23 cellular contexts compared by ENCODE assay signal in the genomic region with DNA sequence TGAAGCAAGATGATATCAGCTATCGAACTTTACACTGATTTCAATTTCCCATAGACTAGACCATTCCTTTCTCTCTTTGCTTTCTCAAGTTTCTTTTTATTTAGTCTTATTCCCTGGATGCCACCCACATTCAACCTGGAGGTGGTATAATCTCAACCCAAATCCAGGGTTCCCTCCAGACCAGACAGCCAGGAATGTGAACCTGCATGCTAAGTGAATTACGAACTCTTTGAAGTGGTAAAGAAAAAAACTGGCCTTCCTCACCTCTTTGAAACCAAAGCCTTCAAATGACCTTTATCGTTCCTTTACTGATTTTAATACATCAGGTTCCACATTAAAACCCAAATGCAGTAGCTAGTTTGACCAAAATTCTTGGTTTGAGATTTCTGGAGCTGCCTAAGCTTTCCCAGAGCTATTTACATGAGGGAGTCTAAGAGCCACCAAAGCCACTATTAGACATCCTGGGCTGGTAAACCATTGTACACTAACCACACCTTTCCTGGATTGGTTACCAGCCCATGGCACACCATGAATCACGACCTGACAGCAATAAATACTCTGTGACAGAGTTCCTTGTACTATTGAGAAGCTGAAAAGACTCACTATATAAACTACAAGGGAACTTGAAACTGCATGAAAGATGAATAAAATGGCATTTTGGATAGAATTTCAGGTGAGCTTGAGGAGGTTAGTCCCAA.
DNase-seq lines count a peak whose midpoint lies in the region; ATAC-seq and TF ChIP-seq lines count a peak whose summit lies in the region.
"Had no signal": no experiment of that assay in that cellular context is flagged by ENCODE, and none has a peak within 500 bp of the region (broad histone marks: within the 10 kb centered on the region; RNA-seq: fewer than 3 reads in every experiment).

No MANE protein-coding gene starts in this region.

- 66% methylated on average over 4 of the region's 4 CpGs for WGBS in hepatocyte (ENCODE audit: low lambda C conversion rate, missing lambda C conversion rate)

- H3K9me2 ChIP-seq in hepatocyte (replicated peaks; ENCODE audit: insufficient read depth), result no peaks in the 10 kb centered on the region

- DNase-seq in activated naive CD4-positive, alpha-beta T cell treated with anti-CD3 and anti-CD28 coated beads, Interleukin-2, amount 50 U/mL, for 72 hours (ENCODE audit: low spot score in 2 of 2), result no peak
- DNase-seq in activated naive CD4-positive, alpha-beta T cell treated with anti-CD3 and anti-CD28 coated beads for 36 hours, result no peak
- DNase-seq in RWPE2 (ENCODE audit: low spot score), result no peak
- no peak for DNase-seq in hepatocyte (ENCODE audit: low spot score)
- DNase-seq in stimulated activated naive CD8-positive, alpha-beta T cell treated with anti-CD3 and anti-CD28 coated beads, Interleukin-15, Interleukin-2, amounts not matched to agents 100 U/mL and 50 U/mL, for 24 hours, result no peak
- DNase-seq: activated CD8-positive, alpha-beta memory T cell treated with anti-CD3 and anti-CD28 coated beads, Interleukin-2, amount 10 ng/mL, durations not matched to agents 7 days and 5 days; activated gamma-delta T cell treated with Interleukin-2 at 50 U/mL for 16 hours; glutamatergic neuron; H9; mesenchymal stem cell; MM.1S; NCI-H187; retina; uterus had no signal

- no peaks in the 10 kb centered on the region for H4K20me1 ChIP-seq in hepatocyte (ENCODE audit: insufficient read depth, poor library complexity, severe bottlenecking)

- H3K79me2 ChIP-seq in hepatocyte, result no peaks in the 10 kb centered on the region

- H3K9me3 ChIP-seq in RWPE2 (ENCODE audit: severe bottlenecking), result no peaks in the 10 kb centered on the region
- H3K9me3 ChIP-seq in hepatocyte (ENCODE audit: low read depth), result no peaks in the 10 kb centered on the region
- H3K9me3 ChIP-seq: ascending aorta, SJSA1, uterus had no signal

- peak; percentile 61 to 89 for ATAC-seq in activated naive CD4-positive, alpha-beta T cell treated with anti-CD3 and anti-CD28 coated beads, Interleukin-2, amount 50 U/mL, for 72 hours
- ATAC-seq in RWPE2 (ENCODE audit: low read depth) (peak; percentile 55), GM18868 (IDR thresholded peaks at IDR 0.05; ENCODE audit: unreplicated experiment) (no peak), HG02763 (IDR thresholded peaks at IDR 0.05; ENCODE audit: unreplicated experiment) (no peak), HG02798 (IDR thresholded peaks at IDR 0.05; ENCODE audit: poor library complexity, unreplicated experiment) (no peak)
- peak; percentile 75 for ATAC-seq in stimulated activated naive CD8-positive, alpha-beta T cell treated with anti-CD3 and anti-CD28 coated beads, Interleukin-15, Interleukin-2, amounts not matched to agents 100 U/mL and 50 U/mL, for 24 hours
- ATAC-seq: activated CD4-positive, CD25-positive, alpha-beta regulatory T cell treated with anti-CD3 and anti-CD28 coated beads, Interleukin-2, amount 50 U/mL, for 24 hours; activated CD8-positive, alpha-beta memory T cell treated with anti-CD3 and anti-CD28 coated beads, Interleukin-2, amount 10 ng/mL, durations not matched to agents 7 days and 5 days had no signal

- H2AFZ ChIP-seq in hepatocyte, result no peak overlapping the region

- H3K4me1 ChIP-seq in RWPE2 (ENCODE audit: insufficient read depth, poor library complexity, severe bottlenecking) (peaks cover 27% of the 10 kb centered on the region), hepatocyte (ENCODE audit: insufficient read depth) (peaks cover 6% of the 10 kb centered on the region)
- H3K4me1 ChIP-seq: SJSA1, uterus had no signal

- H3K4me3 ChIP-seq in RWPE2 (ENCODE audit: severe bottlenecking) (no peak overlapping the region), hepatocyte (no peak overlapping the region)
- H3K4me3 ChIP-seq: ascending aorta, SJSA1, uterus had no signal

- CTCF ChIA-PET in activated naive CD4-positive, alpha-beta T cell treated with anti-CD3 and anti-CD28 coated beads for 36 hours (lab: Charles Lee), result interaction anchor here (0.6 kb wide), 1 partner anchor 175 kb away, joined by 3 read pairs; no protein-coding TSS in a partner anchor

- H3K27me3 ChIP-seq in RWPE2 (ENCODE audit: insufficient read depth, poor library complexity, severe bottlenecking), result no peaks in the 10 kb centered on the region
- no peaks in the 10 kb centered on the region for H3K27me3 ChIP-seq in hepatocyte
- H3K27me3 ChIP-seq: ascending aorta, SJSA1, uterus had no signal

- intact Hi-C loops in activated naive CD4-positive, alpha-beta T cell treated with anti-CD3 and anti-CD28 coated beads for 36 hours (cut with micrococcal nuclease), result no loop called here

- H3K36me3 ChIP-seq in RWPE2 (ENCODE audit: low read depth) (peaks cover 3% of the 10 kb centered on the region; the same call in 1 of the 2 replicates), hepatocyte (replicated peaks; ENCODE audit: insufficient read depth, low read depth) (no peaks in the 10 kb centered on the region)
- H3K36me3 ChIP-seq: ascending aorta, SJSA1, uterus had no signal

- H3K27ac Mint-ChIP-seq in activated naive CD4-positive, alpha-beta T cell treated with anti-CD3 and anti-CD28 coated beads, Interleukin-2, amount 50 U/mL, for 72 hours, result no peak overlapping the region
- no peak overlapping the region for H3K27ac Mint-ChIP-seq in activated naive CD4-positive, alpha-beta T cell treated with anti-CD3 and anti-CD28 coated beads for 36 hours
- H3K27ac Mint-ChIP-seq: activated CD8-positive, alpha-beta memory T cell treated with anti-CD3 and anti-CD28 coated beads, Interleukin-2, amount 10 ng/mL, durations not matched to agents 7 days and 5 days; dendritic cell treated with granulocyte-macrophage colony-stimulating factor and Interleukin-4, amounts not matched to agents 40 ng/mL and 50 ng/mL, for 4 days; H9; nephron had no signal

- no peaks in the 10 kb centered on the region for H3K9me3 Mint-ChIP-seq in activated naive CD4-positive, alpha-beta T cell treated with anti-CD3 and anti-CD28 coated beads, Interleukin-2, amount 50 U/mL, for 72 hours
- H3K9me3 Mint-ChIP-seq in activated naive CD4-positive, alpha-beta T cell treated with anti-CD3 and anti-CD28 coated beads for 36 hours, result no peaks in the 10 kb centered on the region
- H3K9me3 Mint-ChIP-seq: dendritic cell treated with granulocyte-macrophage colony-stimulating factor and Interleukin-4, amounts not matched to agents 40 ng/mL and 50 ng/mL, for 4 days; nephron had no signal

- H3K4me1 Mint-ChIP-seq in activated naive CD4-positive, alpha-beta T cell treated with anti-CD3 and anti-CD28 coated beads for 36 hours (ENCODE audit: low read depth), result no peaks in the 10 kb centered on the region
- H3K4me1 Mint-ChIP-seq: nephron had no signal

- no peak overlapping the region for H3K4me3 Mint-ChIP-seq in activated naive CD4-positive, alpha-beta T cell treated with anti-CD3 and anti-CD28 coated beads for 36 hours
- H3K4me3 Mint-ChIP-seq: activated CD8-positive, alpha-beta memory T cell treated with anti-CD3 and anti-CD28 coated beads, Interleukin-2, amount 10 ng/mL, durations not matched to agents 7 days and 5 days; dendritic cell treated with granulocyte-macrophage colony-stimulating factor and Interleukin-4, amounts not matched to agents 40 ng/mL and 50 ng/mL, for 4 days; H9; nephron had no signal

- TF ChIP-seq CTCF in RWPE2 (IDR thresholded peaks at IDR 0.05; ENCODE audit: poor library complexity, severe bottlenecking) (no peak), hepatocyte (IDR thresholded peaks at IDR 0.05; ENCODE audit: poor library complexity) (no peak)

- H3K4me2 ChIP-seq in hepatocyte, result no peak overlapping the region

- H3K27ac ChIP-seq in RWPE2 (ENCODE audit: poor library complexity, severe bottlenecking) (peak overlapping the region; percentile 90), hepatocyte (peak overlapping the region; percentile 41)
- H3K27ac ChIP-seq: C4-2B, SJSA1, uterus had no signal

- peaks cover 7% of the 10 kb centered on the region for H3K27me3 Mint-ChIP-seq in activated naive CD4-positive, alpha-beta T cell treated with anti-CD3 and anti-CD28 coated beads for 36 hours (ENCODE audit: low read depth)

- no peaks in the 10 kb centered on the region for H3K36me3 Mint-ChIP-seq in activated naive CD4-positive, alpha-beta T cell treated with anti-CD3 and anti-CD28 coated beads, Interleukin-2, amount 50 U/mL, for 72 hours
- H3K36me3 Mint-ChIP-seq in activated naive CD4-positive, alpha-beta T cell treated with anti-CD3 and anti-CD28 coated beads for 36 hours (ENCODE audit: low read depth), result no peaks in the 10 kb centered on the region
- H3K36me3 Mint-ChIP-seq: activated CD8-positive, alpha-beta memory T cell treated with anti-CD3 and anti-CD28 coated beads, Interleukin-2, amount 10 ng/mL, durations not matched to agents 7 days and 5 days had no signal

Comparison
In these comparisons a context has a peak if more than half of its experiments do, and no peak if none do; other contexts are left out.
1. ATAC-seq: peak in activated naive CD4-positive, alpha-beta T cell treated with anti-CD3 and anti-CD28 coated beads, Interleukin-2, amount 50 U/mL, for 72 hours (2 of 2), RWPE2 (single experiment) and stimulated activated naive CD8-positive, alpha-beta T cell treated with anti-CD3 and anti-CD28 coated beads, Interleukin-15, Interleukin-2, amounts not matched to agents 100 U/mL and 50 U/mL, for 24 hours (single experiment); none in GM18868 (single experiment), HG02763 (single experiment) and HG02798 (single experiment).